ENCODE assay signal across 25 cellular contexts in the genomic region with DNA sequence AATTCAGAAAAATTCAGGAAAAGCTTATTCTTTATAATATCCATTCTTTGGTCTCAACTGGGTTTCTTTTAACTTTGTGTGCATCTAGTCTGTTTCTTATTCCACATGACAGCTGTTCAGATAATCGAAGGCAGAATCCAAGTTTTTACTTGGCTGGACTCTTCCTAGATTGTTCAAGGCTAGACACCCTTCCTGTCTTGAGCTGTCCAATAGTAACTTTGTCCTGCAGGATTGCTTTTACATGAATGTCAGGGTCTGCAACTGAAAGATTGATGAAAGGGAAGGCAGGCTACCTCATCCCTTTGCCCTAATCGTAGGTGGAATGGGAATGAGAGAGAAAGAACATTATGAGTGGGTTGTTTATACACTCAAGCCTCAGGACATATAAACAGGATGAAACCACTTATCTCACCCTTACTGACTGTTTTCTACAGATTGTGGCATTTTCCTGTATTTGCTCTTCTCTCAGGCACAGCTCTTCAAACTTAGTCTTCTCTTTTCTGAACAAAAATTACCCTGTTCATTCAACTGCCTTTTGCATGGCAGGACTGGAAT.
"Had no signal": no experiment of that assay in that cellular context is flagged by ENCODE, and none has a peak within 500 bp of the region (broad histone marks: within the 10 kb centered on the region; RNA-seq: fewer than 3 reads in every experiment).

No MANE protein-coding gene starts in this region.

- H3K9me3 Mint-ChIP-seq: activated CD8-positive, alpha-beta T cell treated with anti-CD3 and anti-CD28 coated beads for 36 hours; activated T-cell treated with anti-CD3 and anti-CD28 coated beads, Interleukin-2, amount 50 U/mL, for 4 hours; activated T-helper 17 cell treated with anti-CD3 and anti-CD28 coated beads, Interleukin-2, amount 50 U/mL, for 72 hours; natural killer cell treated with Interleukin-12 subunit alpha and Interleukin-12 subunit beta and Interleukin-15 and Interleukin-18, amount 100 ng/mL, for 72 hours; WTC11 had no signal

- H3K27ac Mint-ChIP-seq: activated CD8-positive, alpha-beta T cell treated with anti-CD3 and anti-CD28 coated beads for 36 hours; activated T-helper 17 cell treated with anti-CD3 and anti-CD28 coated beads, Interleukin-2, amount 50 U/mL, for 72 hours; natural killer cell treated with Interleukin-12 subunit alpha and Interleukin-12 subunit beta and Interleukin-15 and Interleukin-18, amount 100 ng/mL, for 72 hours; WTC11 had no signal

- H3K4me1 Mint-ChIP-seq: activated T-helper 17 cell treated with anti-CD3 and anti-CD28 coated beads, Interleukin-2, amount 50 U/mL, for 72 hours; WTC11 had no signal

- H3K4me1 ChIP-seq: right atrium auricular region had no signal

- H3K27me3 Mint-ChIP-seq: activated CD8-positive, alpha-beta T cell treated with anti-CD3 and anti-CD28 coated beads for 36 hours; activated T-helper 17 cell treated with anti-CD3 and anti-CD28 coated beads, Interleukin-2, amount 50 U/mL, for 72 hours had no signal

- DNase-seq: activated CD4-positive, alpha-beta T cell treated with anti-CD3 and anti-CD28 coated beads, Interleukin-2, amount 50 U/mL, for 1 hour; activated CD8-positive, alpha-beta T cell treated with anti-CD3 and anti-CD28 coated beads for 36 hours; activated gamma-delta T cell treated with Interleukin-2 at 50 U/mL for 16 hours; activated naive CD4-positive, alpha-beta T cell treated with anti-CD3 and anti-CD28 coated beads, Interleukin-2, amount 50 U/mL, for 16 hours; activated T-cell treated with anti-CD3 and anti-CD28 coated beads, Interleukin-2, amount 50 U/mL, for 4 hours; amniotic stem cell; brain microvascular endothelial cell; caudate nucleus; effector CD8-positive, alpha-beta T cell; erythroblast; foreskin fibroblast; heart left ventricle; kidney glomerular epithelial cell; lower lobe of right lung; mesendoderm; mucosa of descending colon; stimulated activated CD4-positive, alpha-beta T cell treated with anti-CD3 and anti-CD28 coated beads, Interleukin-1b, Interleukin-23, amount 100 ng/mL, for 48 hours; stimulated activated naive CD4-positive, alpha-beta T cell had no signal

- H3K4me3 Mint-ChIP-seq: activated CD8-positive, alpha-beta T cell treated with anti-CD3 and anti-CD28 coated beads for 36 hours; activated T-cell treated with anti-CD3 and anti-CD28 coated beads, Interleukin-2, amount 50 U/mL, for 4 hours; activated T-helper 17 cell treated with anti-CD3 and anti-CD28 coated beads, Interleukin-2, amount 50 U/mL, for 72 hours; natural killer cell treated with Interleukin-12 subunit alpha and Interleukin-12 subunit beta and Interleukin-15 and Interleukin-18, amount 100 ng/mL, for 72 hours; WTC11 had no signal

- H3K36me3 ChIP-seq: brain microvascular endothelial cell, heart left ventricle, lower lobe of right lung, right atrium auricular region, tibial nerve had no signal

- H3K36me3 Mint-ChIP-seq: natural killer cell treated with Interleukin-12 subunit alpha and Interleukin-12 subunit beta and Interleukin-15 and Interleukin-18, amount 100 ng/mL, for 72 hours; WTC11 had no signal

- ATAC-seq: activated CD8-positive, alpha-beta T cell treated with anti-CD3 and anti-CD28 coated beads for 36 hours; activated T-cell treated with anti-CD3 and anti-CD28 coated beads, Interleukin-2, amount 50 U/mL, for 4 hours; activated T-helper 17 cell treated with anti-CD3 and anti-CD28 coated beads, Interleukin-2, amount 50 U/mL, for 72 hours; heart left ventricle; left lobe of liver; lower lobe of right lung; mucosa of descending colon; natural killer cell treated with Interleukin-12 subunit alpha and Interleukin-12 subunit beta and Interleukin-15 and Interleukin-18, amount 100 ng/mL, for 72 hours; WTC11 had no signal

- H3K27ac ChIP-seq: brain microvascular endothelial cell, heart left ventricle, lower lobe of right lung, right atrium auricular region, tibial nerve had no signal

- H3K4me3 ChIP-seq: heart left ventricle, lower lobe of right lung, mucosa of descending colon, right atrium auricular region, smooth muscle cell, tibial nerve had no signal

- H3K9me3 ChIP-seq: heart left ventricle, lower lobe of right lung, mucosa of descending colon, right atrium auricular region, tibial nerve had no signal
